16 cellular contexts compared by ENCODE assay signal in the genomic region with DNA sequence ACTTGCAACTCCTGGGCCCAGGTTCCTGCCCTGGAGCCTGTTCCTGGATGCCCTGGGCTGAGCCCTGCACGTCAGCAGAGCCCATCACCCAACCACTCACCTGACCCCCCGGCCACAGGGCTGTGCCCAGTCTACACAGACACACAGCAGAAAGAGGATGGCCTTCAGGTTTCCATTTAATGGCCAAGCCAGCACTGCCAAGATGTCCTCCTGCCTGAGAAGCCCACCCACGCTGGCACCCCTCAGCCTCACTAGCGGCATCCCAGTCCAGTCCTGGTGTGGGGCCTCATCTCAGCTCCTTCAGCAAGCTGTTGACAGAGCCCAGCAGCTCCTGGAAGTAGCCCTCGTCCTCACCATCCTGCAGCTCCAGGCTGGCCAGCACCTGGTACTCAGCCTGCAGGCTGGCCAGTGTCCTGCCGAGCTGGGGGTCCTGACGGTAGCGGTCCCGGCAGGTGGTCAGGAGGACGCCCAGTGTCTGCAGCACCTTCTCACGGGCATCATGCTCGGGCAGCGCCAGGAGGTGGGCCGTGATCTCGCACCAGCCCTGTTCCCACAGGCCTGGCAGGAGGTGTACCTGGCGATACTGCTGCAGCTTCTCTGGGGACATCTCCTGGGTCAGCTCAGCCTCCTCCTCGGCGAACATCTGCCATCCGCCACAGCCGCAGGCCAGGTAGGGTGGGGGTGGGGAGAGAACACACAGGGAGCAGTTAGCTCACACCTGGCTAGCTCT.
DNase-seq lines count a peak whose midpoint lies in the region; ATAC-seq and TF ChIP-seq lines count a peak whose summit lies in the region.
"Had no signal": no experiment of that assay in that cellular context is flagged by ENCODE, and none has a peak within 500 bp of the region (broad histone marks: within the 10 kb centered on the region; RNA-seq: fewer than 3 reads in every experiment).

No MANE protein-coding gene starts in this region.

- H3K4me3 ChIP-seq in mammary epithelial cell (replicated peaks in 1 of 3; ENCODE audit: insufficient read depth in 1 of 3, low read depth in 2 of 3, low read length in 3 of 3) (no peak overlapping the region), neural progenitor cell (no peak overlapping the region)
- H3K4me3 ChIP-seq: A549 had no signal

- no peak for ATAC-seq in activated naive CD8-positive, alpha-beta T cell treated with anti-CD3 and anti-CD28 coated beads, Interleukin-2, amount 50 U/mL, for 24 hours
- no peak for ATAC-seq in GM18505 (IDR thresholded peaks at IDR 0.05; ENCODE audit: unreplicated experiment)
- ATAC-seq: A549, PC-3 had no signal

- no peak for TF ChIP-seq POLR2A in GM18505 (IDR thresholded peaks at IDR 0.05; ENCODE audit: borderline replicate concordance, extremely low read depth, insufficient read depth, insufficient read length)

- dilution Hi-C loops in mammary epithelial cell (cut with HindIII; ENCODE audit: low sequenced_read_pairs), result no loop called here

- H3K79me2 ChIP-seq in mammary epithelial cell (ENCODE audit: insufficient read depth, low read length) (no peaks in the 10 kb centered on the region), neural progenitor cell (ENCODE audit: low read depth) (no peaks in the 10 kb centered on the region)

- DNase-seq in MCF 10A (ENCODE audit: unreplicated experiment) (no peak), mammary epithelial cell (no peak), chondrocyte (ENCODE audit: low spot score) (peak; percentile 81), neural progenitor cell (ENCODE audit: low spot score) (no peak)
- no peak for DNase-seq in effector CD8-positive, alpha-beta T cell (lab: John Stamatoyannopoulos, UW)
- no peak for DNase-seq in activated naive CD8-positive, alpha-beta T cell treated with anti-CD3 and anti-CD28 coated beads, Interleukin-2, amount 50 U/mL, for 24 hours
- no peak for DNase-seq in stimulated activated CD4-positive, alpha-beta T cell treated with anti-CD3 and anti-CD28 coated beads, Interleukin-15, amount 100 ng/mL, for 24 hours
- DNase-seq: EL, MV-4-11, NCI-H1417 treated with DMSO at 0.1 percent for 48 hours, NCI-H1930, NCI-H82, PC-3 had no signal

- H4K20me1 ChIP-seq in mammary epithelial cell (ENCODE audit: insufficient read depth, low read length) (no peaks in the 10 kb centered on the region), neural progenitor cell (ENCODE audit: low read depth) (peaks cover 4% of the 10 kb centered on the region)

- peaks cover 5% of the 10 kb centered on the region for H3K4me1 ChIP-seq in mammary epithelial cell (ENCODE audit: insufficient read depth, low read length)
- H3K4me1 ChIP-seq in neural progenitor cell, result peaks cover 58% of the 10 kb centered on the region
- H3K4me1 ChIP-seq: A549 had no signal

- intact Hi-C loops in MCF 10A (cut with micrococcal nuclease) (no loop called here), mammary epithelial cell (cut with micrococcal nuclease) (no loop called here)

- no peaks in the 10 kb centered on the region for H3K9me3 Mint-ChIP-seq in MCF 10A (ENCODE audit: unreplicated experiment)
- no peaks in the 10 kb centered on the region for H3K9me3 Mint-ChIP-seq in chondrocyte (ENCODE audit: low read depth)
- H3K9me3 Mint-ChIP-seq in neural progenitor cell, result no peaks in the 10 kb centered on the region
- no peaks in the 10 kb centered on the region for H3K9me3 Mint-ChIP-seq in activated naive CD8-positive, alpha-beta T cell treated with anti-CD3 and anti-CD28 coated beads, Interleukin-2, amount 50 U/mL, for 24 hours

- H3K27ac Mint-ChIP-seq in MCF 10A (ENCODE audit: low read depth, unreplicated experiment) (no peak overlapping the region), chondrocyte (ENCODE audit: unreplicated experiment) (no peak overlapping the region), neural progenitor cell (peak overlapping the region; percentile 76)
- no peak overlapping the region for H3K27ac Mint-ChIP-seq in activated naive CD8-positive, alpha-beta T cell treated with anti-CD3 and anti-CD28 coated beads, Interleukin-2, amount 50 U/mL, for 24 hours

- in situ Hi-C loops in mammary epithelial cell (cut with MboI; ENCODE audit: low sequenced_read_pairs in 2 of 2), result no loop called here

- H3K9me3 ChIP-seq in mammary epithelial cell (replicated peaks; ENCODE audit: insufficient read depth, low read length), result no peaks in the 10 kb centered on the region
- no peaks in the 10 kb centered on the region for H3K9me3 ChIP-seq in neural progenitor cell (ENCODE audit: low read depth)
- H3K9me3 ChIP-seq: A549 had no signal

- H3K36me3 ChIP-seq in mammary epithelial cell (ENCODE audit: insufficient read depth, low read length) (no peaks in the 10 kb centered on the region), neural progenitor cell (no peaks in the 10 kb centered on the region)

- H3F3A ChIP-seq in neural progenitor cell (ENCODE audit: low read depth), result peaks cover 17% of the 10 kb centered on the region

- CTCF ChIA-PET in MCF 10A (lab: Yijun Ruan, JAX) (interaction anchor here (0.6 to 1.3 kb wide), 6 partner anchors 13 to 323 kb away, joined by 3 to 4 read pairs (median 4); no protein-coding TSS in a partner anchor), mammary epithelial cell (lab: Charles Lee; ENCODE audit: low non-redundant PET) (no interaction called here)

- no peak overlapping the region for H2AFZ ChIP-seq in mammary epithelial cell (ENCODE audit: low read depth, low read length)
- H2AFZ ChIP-seq in neural progenitor cell (replicated peaks), result no peak overlapping the region

- POLR2A ChIA-PET in MCF 10A (lab: Yijun Ruan, JAX), result interaction anchor here (1.1 kb wide), 1 partner anchor 8 kb away, joined by 4 read pairs; no protein-coding TSS in a partner anchor

- H3K36me3 Mint-ChIP-seq in MCF 10A (ENCODE audit: insufficient read depth, unreplicated experiment) (peaks cover 44% of the 10 kb centered on the region), chondrocyte (ENCODE audit: low read depth) (peaks cover 1% of the 10 kb centered on the region), neural progenitor cell (no peaks in the 10 kb centered on the region)
- H3K36me3 Mint-ChIP-seq in activated naive CD8-positive, alpha-beta T cell treated with anti-CD3 and anti-CD28 coated beads, Interleukin-2, amount 50 U/mL, for 24 hours (ENCODE audit: low read depth), result peaks cover 3% of the 10 kb centered on the region

- H3K27me3 Mint-ChIP-seq in MCF 10A (ENCODE audit: insufficient read depth, unreplicated experiment), result no peaks in the 10 kb centered on the region
- H3K27me3 Mint-ChIP-seq in chondrocyte (ENCODE audit: low read depth), result no peaks in the 10 kb centered on the region
- H3K27me3 Mint-ChIP-seq in neural progenitor cell (ENCODE audit: insufficient read depth, low read depth), result peaks cover 17% of the 10 kb centered on the region
- H3K27me3 Mint-ChIP-seq in activated naive CD8-positive, alpha-beta T cell treated with anti-CD3 and anti-CD28 coated beads, Interleukin-2, amount 50 U/mL, for 24 hours, result no peaks in the 10 kb centered on the region

- 90% methylated on average over 16 of the region's 20 CpGs for WGBS in mammary epithelial cell (ENCODE audit: low coverage, missing lambda C conversion rate)

- H3K27ac ChIP-seq in mammary epithelial cell (ENCODE audit: insufficient read depth, low read depth, low read length) (no peak overlapping the region), neural progenitor cell (no peak overlapping the region)
- H3K27ac ChIP-seq: A549, C4-2B had no signal

- BruUV-seq in MCF 10A (replicated peaks; lab: Mats Ljungman, UMichigan) (TSS peak; percentile 77), mammary epithelial cell (replicated peaks; lab: Mats Ljungman, UMichigan) (no TSS peak)

- H3K4me1 Mint-ChIP-seq in MCF 10A (ENCODE audit: insufficient read depth, unreplicated experiment) (no peaks in the 10 kb centered on the region), chondrocyte (ENCODE audit: low read depth) (peaks cover 11% of the 10 kb centered on the region), neural progenitor cell (peaks cover 72% of the 10 kb centered on the region)
- no peaks in the 10 kb centered on the region for H3K4me1 Mint-ChIP-seq in activated naive CD8-positive, alpha-beta T cell treated with anti-CD3 and anti-CD28 coated beads, Interleukin-2, amount 50 U/mL, for 24 hours

- no peak overlapping the region for H3K4me2 ChIP-seq in mammary epithelial cell (ENCODE audit: insufficient read depth, low read depth, low read length)
- H3K4me2 ChIP-seq in neural progenitor cell, result no peak overlapping the region
- H3K4me2 ChIP-seq: A549 had no signal

- no peak overlapping the region for H3K4me3 Mint-ChIP-seq in MCF 10A (ENCODE audit: unreplicated experiment)
- H3K4me3 Mint-ChIP-seq in chondrocyte (ENCODE audit: unreplicated experiment), result no peak overlapping the region
- no peak overlapping the region for H3K4me3 Mint-ChIP-seq in neural progenitor cell
- no peak overlapping the region for H3K4me3 Mint-ChIP-seq in activated naive CD8-positive, alpha-beta T cell treated with anti-CD3 and anti-CD28 coated beads, Interleukin-2, amount 50 U/mL, for 24 hours

- H3K9ac ChIP-seq in mammary epithelial cell (ENCODE audit: insufficient read depth, low read length) (no peak overlapping the region), neural progenitor cell (no peak overlapping the region)

- TF ChIP-seq CTCF in MCF 10A (IDR thresholded peaks at IDR 0.05; ENCODE audit: unreplicated experiment), result no peak
- TF ChIP-seq CTCF in mammary epithelial cell (conservative IDR thresholded peaks at IDR 0.05 in 1 of 2, IDR thresholded peaks at IDR 0.05 in 1 of 2; ENCODE audit: extremely low read depth in 1 of 2, insufficient read depth in 1 of 2, low read depth in 1 of 2, low read length in 2 of 2), result no peak
- TF ChIP-seq CTCF in chondrocyte (IDR thresholded peaks at IDR 0.05), result no peak
- TF ChIP-seq CTCF in neural progenitor cell (IDR thresholded peaks at IDR 0.05), result no peak

- no peaks in the 10 kb centered on the region for H3K27me3 ChIP-seq in mammary epithelial cell (ENCODE audit: insufficient read depth, low read length)
- H3K27me3 ChIP-seq in neural progenitor cell, result no peaks in the 10 kb centered on the region
